Comparison of ENCODE assay signal across 9 cellular contexts in the genomic region with DNA sequence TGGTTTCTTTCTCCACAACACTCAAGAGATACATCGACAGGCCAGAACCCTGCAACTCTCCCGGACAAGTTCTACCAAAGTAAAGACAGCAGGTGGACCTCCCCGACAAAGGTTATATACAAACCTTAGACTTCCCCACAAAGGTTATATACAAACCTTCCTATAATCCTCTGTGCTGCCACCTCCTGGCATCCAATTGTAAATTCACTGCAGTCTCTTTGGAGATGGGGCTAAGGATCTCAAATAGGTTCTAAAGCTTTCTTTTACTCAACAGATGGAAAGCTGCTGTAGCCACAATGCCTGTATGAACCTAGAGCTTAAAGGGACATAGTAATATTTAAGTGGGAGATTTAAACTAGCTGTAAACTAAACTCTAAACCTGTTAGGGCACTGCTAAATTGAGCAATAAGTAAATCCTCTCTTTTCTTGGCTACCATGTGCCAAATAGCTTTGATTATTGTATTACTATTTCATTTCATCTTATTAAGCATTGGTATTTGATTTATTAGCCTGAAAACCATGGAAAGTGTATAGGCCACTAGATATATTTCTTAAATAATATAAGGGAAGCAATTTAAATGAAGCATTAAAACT. TPM values are rescaled to one million over a fixed set of nuclear protein-coding genes. Genes with fewer than 3 reads are reported as not detected.
DNase-seq lines count a peak whose midpoint lies in the region; ATAC-seq, FAIRE-seq and TF ChIP-seq lines count a peak whose summit lies in the region.
"Had no signal": no experiment of that assay in that cellular context is flagged by ENCODE, and none has a peak within 500 bp of the region (broad histone marks: within the 10 kb centered on the region; RNA-seq: fewer than 3 reads in every experiment).

No MANE protein-coding gene starts in this region.

- no peak overlapping the region for H3K23ac ChIP-seq in mesendoderm (ENCODE audit: low read length)

- no peaks in the 10 kb centered on the region for H4K20me1 ChIP-seq in HCT116 (ENCODE audit: insufficient read depth)

- no peak overlapping the region for H3K4me3 Mint-ChIP-seq in chondrocyte (ENCODE audit: unreplicated experiment)

- POLR2A ChIA-PET in A549 (lab: Yijun Ruan, JAX) (no interaction called here), HCT116 (lab: Charles Lee) (no interaction called here)

- H3K9ac ChIP-seq in HCT116 (ENCODE audit: low read length) (no peak overlapping the region), mesendoderm (ENCODE audit: low read length) (no peak overlapping the region)

- H3K18ac ChIP-seq in mesendoderm (ENCODE audit: low read length), result no peak overlapping the region

- no peaks in the 10 kb centered on the region for H3K9me2 ChIP-seq in HCT116 (ENCODE audit: insufficient read depth)

- H2BK5ac ChIP-seq in mesendoderm (ENCODE audit: low read length), result no peak overlapping the region

- no peaks in the 10 kb centered on the region for H3K79me2 ChIP-seq in HCT116 (ENCODE audit: insufficient read depth, low read length)
- H3K79me2 ChIP-seq in mesendoderm (ENCODE audit: control insufficient read depth, insufficient read depth, low read length), result no peaks in the 10 kb centered on the region

- H3K27me3 ChIP-seq in GM06990 (replicated peaks; ENCODE audit: control insufficient read depth, insufficient read depth, low read length), result no peaks in the 10 kb centered on the region
- no peaks in the 10 kb centered on the region for H3K27me3 ChIP-seq in HCT116 (ENCODE audit: insufficient read depth, low read length)
- H3K27me3 ChIP-seq in mesendoderm (ENCODE audit: insufficient read depth, low read length, poor library complexity), result no peaks in the 10 kb centered on the region
- H3K27me3 ChIP-seq: neutrophil had no signal

- WGBS in A549 (ENCODE audit: missing lambda C conversion rate), result 8% methylated on average over 3 of the region's 3 CpGs
- WGBS in mesendoderm (ENCODE audit: extremely low coverage, insufficient coverage, low lambda C conversion rate), result no CpG with 5 or more reads among the region's 3 CpGs

- no peak overlapping the region for H2BK120ac ChIP-seq in mesendoderm (ENCODE audit: low read depth, low read length)

- H3K27ac Mint-ChIP-seq in chondrocyte (ENCODE audit: unreplicated experiment), result no peak overlapping the region

- H3K56ac ChIP-seq in mesendoderm (ENCODE audit: low read length), result no peak overlapping the region

- H3K4me1 Mint-ChIP-seq in chondrocyte (ENCODE audit: low read depth), result no peaks in the 10 kb centered on the region

- H2AK5ac ChIP-seq in mesendoderm (ENCODE audit: low read length), result no peak overlapping the region

- intact Hi-C loops in HCT116 (cut with micrococcal nuclease), result loop anchor here (1.0 kb wide), 1 partner anchor 73 kb away; no protein-coding TSS in a partner anchor

- H3K79me1 ChIP-seq in mesendoderm (ENCODE audit: low read length), result no peaks in the 10 kb centered on the region

- no peak overlapping the region for H2AFZ ChIP-seq in HCT116 (ENCODE audit: low read depth, low read length, poor library complexity, severe bottlenecking)

- H3K9me3 ChIP-seq in A549, result no peaks in the 10 kb centered on the region
- no peaks in the 10 kb centered on the region for H3K9me3 ChIP-seq in HCT116 (ENCODE audit: control insufficient read depth in 1 of 2, insufficient read depth in 1 of 2, low read depth in 1 of 2, low read length in 2 of 2)
- H3K9me3 ChIP-seq: neutrophil had no signal

- no peak overlapping the region for H3K27ac ChIP-seq in A549
- no peak overlapping the region for H3K27ac ChIP-seq in HCT116 (ENCODE audit: low read depth, low read length)
- no peak overlapping the region for H3K27ac ChIP-seq in mesendoderm (ENCODE audit: low read depth, low read length)
- H3K27ac ChIP-seq: neutrophil had no signal

- peak; percentile 83 for FAIRE-seq in A549 (lab: Jason Lieb, UNC)

- H3K4me3 ChIP-seq in A549, result no peak overlapping the region
- H3K4me3 ChIP-seq in GM06990 (replicated peaks; ENCODE audit: low read depth, low read length), result no peak overlapping the region
- H3K4me3 ChIP-seq in HCT116 (replicated peaks in 1 of 2; ENCODE audit: low read depth in 1 of 2, low read length in 2 of 2), result no peak overlapping the region
- no peak overlapping the region for H3K4me3 ChIP-seq in LNCaP clone FGC (ENCODE audit: low read depth, low read length)
- no peak overlapping the region for H3K4me3 ChIP-seq in mesendoderm (ENCODE audit: low read length)

- no peak overlapping the region for H2BK15ac ChIP-seq in mesendoderm (replicated peaks; ENCODE audit: low read depth)

- TF ChIP-seq CTCF in A549 (IDR thresholded peaks at IDR 0.05), result peak; percentile 61
- TF ChIP-seq CTCF in GM06990 (IDR thresholded peaks at IDR 0.05; ENCODE audit: insufficient read depth, low read length, poor library complexity, severe bottlenecking), result peak; percentile 70
- TF ChIP-seq CTCF in HCT116 (IDR thresholded peaks at IDR 0.05 in 2 of 3, conservative IDR thresholded peaks at IDR 0.05 in 1 of 3; ENCODE audit: borderline replicate concordance in 1 of 3, insufficient read depth in 1 of 3, low read depth in 2 of 3, low read length in 2 of 3), result peak; percentile 73 to 76 (median 74); a peak in 5 of 6 replicates
- peak; percentile 59 for TF ChIP-seq CTCF in LNCaP clone FGC (IDR thresholded peaks at IDR 0.05; ENCODE audit: control insufficient read depth, extremely low read depth, insufficient read depth)
- TF ChIP-seq CTCF in chondrocyte (IDR thresholded peaks at IDR 0.05), result peak; percentile 85

- no peaks in the 10 kb centered on the region for H3K4me1 ChIP-seq in A549
- H3K4me1 ChIP-seq in HCT116 (ENCODE audit: control insufficient read depth in 1 of 2, insufficient read depth in 2 of 2, low read length in 2 of 2), result no peaks in the 10 kb centered on the region
- H3K4me1 ChIP-seq in mesendoderm (ENCODE audit: control insufficient read depth, low read depth, low read length), result no peaks in the 10 kb centered on the region

- H3K4ac ChIP-seq in mesendoderm (ENCODE audit: low read depth, low read length), result no peak overlapping the region

- H4K5ac ChIP-seq in mesendoderm (ENCODE audit: low read length), result no peak overlapping the region

- DNase-seq in A549 (ENCODE audit: low read depth in 1 of 2, low spot score in 1 of 2) (peak; percentile 58 to 74), GM06990 (ENCODE audit: extremely low read depth, insufficient read length) (no peak), HCT116 (ENCODE audit: low read depth, low spot score) (peak; percentile 42), LNCaP clone FGC (ENCODE audit: low read depth) (no peak), T1000 (lab: John Stamatoyannopoulos, UW) (peak; percentile 6), chondrocyte (ENCODE audit: low spot score) (no peak), mesendoderm (peak; percentile 77), OCI-M2 (lab: John Stamatoyannopoulos, UW; ENCODE audit: unreplicated experiment) (no peak)

- no peak overlapping the region for H3K4me2 ChIP-seq in A549
- H3K4me2 ChIP-seq in HCT116 (ENCODE audit: low read length), result no peak overlapping the region
- no peak overlapping the region for H3K4me2 ChIP-seq in mesendoderm (ENCODE audit: low read length)

- ATAC-seq in A549 (peak; percentile 89 to 97), HCT116 (peak; percentile 96)

- H3K9me3 Mint-ChIP-seq in chondrocyte (ENCODE audit: low read depth), result no peaks in the 10 kb centered on the region

- CTCF ChIA-PET in A549 (lab: Yijun Ruan, JAX), result interaction anchor here (0.6 to 4.4 kb wide), 20 partner anchors 9 to 1035 kb away, joined by 3 to 55 read pairs (median 4); no protein-coding TSS in a partner anchor
- CTCF ChIA-PET in HCT116 (lab: Charles Lee), result interaction anchor here (0.7 to 1.6 kb wide), 11 partner anchors 10 to 94 kb away, joined by 3 to 10 read pairs (median 3); a partner anchor contains a TSS

- no peaks in the 10 kb centered on the region for H3K36me3 Mint-ChIP-seq in chondrocyte (ENCODE audit: low read depth)

- RAD21 ChIA-PET in HCT116 (lab: Charles Lee; ENCODE audit: low non-redundant PET in 1 of 2, low total read pairs in 2 of 2, uncharacterized antibody in 2 of 2, unreplicated experiment in 2 of 2), result interaction anchor here in 1 of 2 experiments (0.6 kb wide), 1 partner anchor 13 kb away, joined by 3 read pairs; no protein-coding TSS in a partner anchor

- H3K27me3 Mint-ChIP-seq in chondrocyte (ENCODE audit: low read depth), result no peaks in the 10 kb centered on the region

- no peak overlapping the region for H4K8ac ChIP-seq in mesendoderm (ENCODE audit: low read depth, low read length)

- TF ChIP-seq POLR2A in A549 (IDR thresholded peaks at IDR 0.05; ENCODE audit: low read length) (no peak), HCT116 (IDR thresholded peaks at IDR 0.05; ENCODE audit: borderline replicate concordance, extremely low read depth, insufficient read depth, insufficient read length) (no peak)

- peak; percentile 52 to 54; a peak in 4 of 5 replicates for TF ChIP-seq RAD21 in A549 (conservative IDR thresholded peaks at IDR 0.05 in 1 of 2, IDR thresholded peaks at IDR 0.05 in 1 of 2)
- peak; percentile 58 for TF ChIP-seq RAD21 in HCT116 (IDR thresholded peaks at IDR 0.05; ENCODE audit: low read depth)

- TF ChIP-seq EP300 in A549 (IDR thresholded peaks at IDR 0.05), result no peak

- BruUV-seq in HCT116 (replicated peaks; lab: Mats Ljungman, UMichigan), result no TSS peak

- H3K36me3 ChIP-seq in GM06990 (ENCODE audit: control insufficient read depth, insufficient read depth, low read length), result no peaks in the 10 kb centered on the region
- H3K36me3 ChIP-seq in HCT116 (ENCODE audit: control insufficient read depth in 1 of 2, insufficient read depth in 2 of 2, low read length in 2 of 2), result no peaks in the 10 kb centered on the region
- no peaks in the 10 kb centered on the region for H3K36me3 ChIP-seq in mesendoderm (ENCODE audit: control insufficient read depth, insufficient read depth, low read length)

RNA-seq across cellular contexts. Expression of a gene that starts 9.8 kb away (rescaled TPM):
- polyA plus RNA-seq in A549 (2011; rRNA removed) (7.9 and 8.0 TPM in 2 replicates), A549 (2017; fragmentation: RNase III; extraction: RNeasy Plus Mini Kit Qiagen cat#74134 plus additional on column Dnase treatment) (5.0 to 6.4 TPM (median 6.1 TPM) in 3 replicates)
- 1.5 and 2.0 TPM in 2 replicates for polyA plus RNA-seq in A549 (2012; cell fraction: cytosol; rRNA removed)
- polyA plus RNA-seq in A549 (2012; cell fraction: nucleus; rRNA removed), result 1.3 and 1.4 TPM in 2 replicates
- polyA minus RNA-seq in A549 (2011; rRNA and poly(A)+ RNA removed), result 4.2 and 6.0 TPM in 2 replicates
- total RNA-seq in HCT116 (2021; ENCODE audit: unreplicated experiment) (16.9 TPM), chondrocyte (1.8 to 4.5 TPM (median 2.7 TPM) in 3 replicates)
- 5.3 and 7.3 TPM in 2 replicates for polyA plus RNA-seq in HCT116 (2012)
- polyA plus RNA-seq in mesendoderm (2013, experiment 1 of 2), result 17.2 TPM
- polyA plus RNA-seq in mesendoderm (2013, experiment 2 of 2), result 17.8 TPM

RNA-seq across cellular contexts. Expression of a gene that starts 58.5 kb away (rescaled TPM):
- polyA plus RNA-seq in A549 (2011; rRNA removed), result 39.9 and 50.4 TPM in 2 replicates
- polyA plus RNA-seq in A549 (2012; cell fraction: cytosol; rRNA removed), result 33.5 and 33.6 TPM in 2 replicates
- polyA plus RNA-seq in A549 (2012; cell fraction: nucleus; rRNA removed), result 10.0 and 14.7 TPM in 2 replicates
- polyA plus RNA-seq in A549 (2017; fragmentation: RNase III; extraction: RNeasy Plus Mini Kit Qiagen cat#74134 plus additional on column Dnase treatment), result 16.8 to 17.1 TPM (median 16.9 TPM) in 3 replicates
- 35.2 and 38.2 TPM in 2 replicates for polyA minus RNA-seq in A549 (2011; rRNA and poly(A)+ RNA removed)
- total RNA-seq in HCT116 (2021; ENCODE audit: unreplicated experiment), result 16.3 TPM
- polyA plus RNA-seq in HCT116 (2012), result 9.1 and 9.2 TPM in 2 replicates
- total RNA-seq in chondrocyte, result 6.6 to 10.1 TPM (median 9.1 TPM) in 3 replicates
- polyA plus RNA-seq in mesendoderm (2013, experiment 1 of 2), result 4.9 TPM
- polyA plus RNA-seq in mesendoderm (2013, experiment 2 of 2), result 5.8 TPM

RNA-seq across cellular contexts. Expression of a gene that starts 58.6 kb away (rescaled TPM):
- polyA plus RNA-seq in A549 (2011; rRNA removed) (0.54 and 0.78 TPM in 2 replicates), A549 (2017; fragmentation: RNase III; extraction: RNeasy Plus Mini Kit Qiagen cat#74134 plus additional on column Dnase treatment) (0.80 to 0.82 TPM (median 0.81 TPM) in 3 replicates)
- 0.08 and 0.09 TPM in 2 replicates for polyA plus RNA-seq in A549 (2012; cell fraction: cytosol; rRNA removed)
- polyA plus RNA-seq in A549 (2012; cell fraction: nucleus; rRNA removed), result 0.04 and 0.26 TPM in 2 replicates
- polyA minus RNA-seq in A549 (2011; rRNA and poly(A)+ RNA removed), result 0.62 and 0.63 TPM in 2 replicates
- total RNA-seq in HCT116 (2021; ENCODE audit: unreplicated experiment) (0.42 TPM), chondrocyte (1.3 to 2.0 TPM (median 1.5 TPM) in 3 replicates)
- polyA plus RNA-seq in HCT116 (2012), result 0.20 TPM in 2 replicates
- 0.93 TPM for polyA plus RNA-seq in mesendoderm (2013, experiment 1 of 2)
- 0.63 TPM for polyA plus RNA-seq in mesendoderm (2013, experiment 2 of 2)

Comparison
In these comparisons a context has a peak if more than half of its experiments do, and no peak if none do; other contexts are left out.
1. DNase-seq: peak in A549 (2 of 2), HCT116 (single experiment), T1000 (single experiment) and mesendoderm (single experiment); none in GM06990 (single experiment), LNCaP clone FGC (single experiment), chondrocyte (single experiment) and OCI-M2 (single experiment).
2. Peak in every context shown above with its lines, with median percentiles within 50 percentile points of each other: CTCF ChIP-seq.